ENCODE assay signal across 8 cellular contexts in the genomic region with DNA sequence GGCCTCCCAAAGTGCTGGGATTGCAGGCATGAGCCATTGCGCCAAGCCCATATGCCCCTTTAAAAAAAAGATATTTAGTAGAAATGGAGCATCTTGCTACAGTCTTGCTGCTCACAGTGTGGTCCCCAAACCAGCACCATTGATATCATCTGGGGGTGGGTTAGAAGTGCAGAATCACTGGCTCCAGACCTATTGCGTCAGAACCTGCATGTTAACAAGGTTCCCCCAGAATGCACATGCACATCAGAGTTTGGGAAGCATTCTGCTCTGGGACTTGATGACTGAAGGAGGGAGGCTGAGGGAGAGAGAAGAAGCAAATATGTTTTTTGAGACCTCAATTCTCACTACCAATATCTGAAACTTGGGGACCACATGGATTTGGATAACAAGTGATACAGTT.
"Had no signal": no experiment of that assay in that cellular context is flagged by ENCODE, and none has a peak within 500 bp of the region (broad histone marks: within the 10 kb centered on the region; RNA-seq: fewer than 3 reads in every experiment).

No MANE protein-coding gene starts in this region.

- H3K27ac ChIP-seq: HL-60 had no signal

- H3K4me3 Mint-ChIP-seq: GM23338, HFFc6 had no signal

- H3K36me3 ChIP-seq: HAP-1 had no signal

- H3K36me3 Mint-ChIP-seq: IgD-negative memory B cell had no signal

- DNase-seq: H7, HFFc6, KG1 had no signal

- H3K27ac Mint-ChIP-seq: GM23338, HFFc6 had no signal

- ATAC-seq: GM23338, HCT116 had no signal

- H2AFZ ChIP-seq: GM23338 had no signal

- H3K4me2 ChIP-seq: GM23338 had no signal

- H3K4me3 ChIP-seq: GM23338, HAP-1 had no signal

- H3K4me1 Mint-ChIP-seq: GM23338 had no signal

- H3K27me3 Mint-ChIP-seq: IgD-negative memory B cell had no signal
